25 cellular contexts compared by ENCODE assay signal in the genomic region with DNA sequence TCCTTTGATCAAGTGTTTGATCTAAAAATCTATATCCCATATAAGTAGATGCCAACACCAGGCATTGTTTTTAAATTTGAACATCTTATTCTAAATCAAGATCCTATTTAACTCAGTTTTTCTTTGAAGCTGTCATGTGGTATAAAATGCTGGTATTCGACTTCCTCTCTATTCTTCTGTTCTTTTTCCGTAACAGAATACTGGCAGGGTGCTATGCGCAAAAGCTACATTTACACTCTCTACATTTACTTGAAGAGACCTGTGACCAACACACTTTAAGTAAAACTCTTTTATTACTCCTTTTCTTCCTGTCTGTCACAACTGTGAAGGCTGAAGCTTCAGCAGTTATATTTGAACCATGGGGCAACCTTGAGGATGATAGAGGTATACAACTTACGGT.
"Had no signal": no experiment of that assay in that cellular context is flagged by ENCODE, and none has a peak within 500 bp of the region (broad histone marks: within the 10 kb centered on the region; RNA-seq: fewer than 3 reads in every experiment).

No MANE protein-coding gene starts in this region.

- H3K27me3 Mint-ChIP-seq: dendritic cell treated with granulocyte-macrophage colony-stimulating factor and Interleukin-4, amounts not matched to agents 40 ng/mL and 50 ng/mL, for 4 days; effector memory CD8-positive, alpha-beta T cell; naive B cell had no signal

- H3K4me3 Mint-ChIP-seq: dendritic cell treated with granulocyte-macrophage colony-stimulating factor and Interleukin-4, amounts not matched to agents 40 ng/mL and 50 ng/mL, for 4 days; effector memory CD8-positive, alpha-beta T cell; endodermal cell; mesothelial cell of epicardium; naive B cell had no signal

- H3K36me3 ChIP-seq: colonic mucosa, esophagus squamous epithelium, gastrocnemius medialis, heart right ventricle, left lung, lower lobe of right lung had no signal

- ATAC-seq: effector memory CD8-positive, alpha-beta T cell; esophagus mucosa; gastrocnemius medialis; heart right ventricle; left cardiac atrium; left lung; left ventricle myocardium superior; lower lobe of right lung; mucosa of descending colon had no signal

- H3K36me3 Mint-ChIP-seq: mesothelial cell of epicardium, naive B cell had no signal

- H3K27me3 ChIP-seq: colonic mucosa, esophagus squamous epithelium, gastrocnemius medialis, heart right ventricle, left lung had no signal

- H3K4me1 ChIP-seq: colonic mucosa, esophagus squamous epithelium, gastrocnemius medialis, heart right ventricle, left lung, lower lobe of right lung had no signal

- H3K9me3 Mint-ChIP-seq: dendritic cell treated with granulocyte-macrophage colony-stimulating factor and Interleukin-4, amounts not matched to agents 40 ng/mL and 50 ng/mL, for 4 days; endodermal cell had no signal

- H3K4me1 Mint-ChIP-seq: endodermal cell, mesothelial cell of epicardium, naive B cell had no signal

- H3K4me3 ChIP-seq: colonic mucosa, esophagus squamous epithelium, gastrocnemius medialis, heart right ventricle, left lung, lower lobe of right lung, mucosa of descending colon had no signal

- DNase-seq: colonic mucosa; cortex of kidney; effector CD8-positive, alpha-beta T cell; effector memory CD8-positive, alpha-beta T cell; endodermal cell; erythroblast; esophagus squamous epithelium; foreskin fibroblast; foreskin melanocyte; gastrocnemius medialis; glutamatergic neuron; head of caudate nucleus; heart right ventricle; hippocampal formation; left cardiac atrium; left lung; left ventricle myocardium superior; lower lobe of right lung; mesenchymal stem cell; mucosa of descending colon; naive B cell had no signal

- H3K9me3 ChIP-seq: colonic mucosa, esophagus squamous epithelium, gastrocnemius medialis, left lung, lower lobe of right lung, mucosa of descending colon had no signal

- H3K27ac ChIP-seq: colonic mucosa, epithelial cell of prostate, esophagus squamous epithelium, gastrocnemius medialis, heart right ventricle, left lung, lower lobe of right lung had no signal

- H3K27ac Mint-ChIP-seq: dendritic cell treated with granulocyte-macrophage colony-stimulating factor and Interleukin-4, amounts not matched to agents 40 ng/mL and 50 ng/mL, for 4 days; effector memory CD8-positive, alpha-beta T cell; endodermal cell; mesothelial cell of epicardium; naive B cell had no signal
